9 cellular contexts compared by ENCODE assay signal in the genomic region with DNA sequence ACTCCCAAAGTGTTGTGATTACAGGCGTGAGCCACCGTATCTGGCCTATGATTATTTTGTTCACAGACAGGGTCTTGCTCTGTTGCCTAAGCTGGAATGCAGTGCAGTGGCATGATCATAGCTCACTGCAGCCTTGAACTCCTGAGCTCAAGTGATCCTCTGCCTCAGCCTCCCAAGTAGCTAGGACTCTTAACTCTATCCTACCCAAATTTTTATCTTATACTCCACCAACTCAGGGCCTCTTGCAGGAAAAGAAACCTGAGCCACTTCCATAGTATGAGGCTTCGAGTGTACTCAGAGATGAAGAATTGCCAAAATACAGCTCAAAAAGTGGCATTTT. TPM values are rescaled to one million over a fixed set of nuclear protein-coding genes. Genes with fewer than 3 reads are reported as not detected.
DNase-seq lines count a peak whose midpoint lies in the region; ATAC-seq, FAIRE-seq and TF ChIP-seq lines count a peak whose summit lies in the region.
"Had no signal": no experiment of that assay in that cellular context is flagged by ENCODE, and none has a peak within 500 bp of the region (broad histone marks: within the 10 kb centered on the region; RNA-seq: fewer than 3 reads in every experiment).

No MANE protein-coding gene starts in this region.

- peaks cover 22% of the 10 kb centered on the region for H3K4me1 Mint-ChIP-seq in activated CD4-positive, alpha-beta T cell treated with anti-CD3 and anti-CD28 coated beads, Interleukin-2, amount 10 ng/mL, durations not matched to agents 24 days and 14 days
- H3K4me1 Mint-ChIP-seq in activated naive CD8-positive, alpha-beta T cell treated with anti-CD3 and anti-CD28 coated beads for 36 hours: peaks cover 28% of the 10 kb centered on the region

- dilution Hi-C loops in keratinocyte (cut with MboI; ENCODE audit: extremely low pct_ligation_motif_present, low sequenced_read_pairs): no loop called here

- peaks cover 17% of the 10 kb centered on the region for H3K4me1 ChIP-seq in keratinocyte (ENCODE audit: control insufficient read depth, extremely low read depth, insufficient read depth, low read length)
- peaks cover 8 to 26% (median 20%) of the 10 kb centered on the region in 5 donors for H3K4me1 ChIP-seq in subcutaneous abdominal adipose tissue (ENCODE audit: control insufficient read depth in 5 of 5, insufficient read depth in 5 of 5, low read length in 5 of 5)

- H3K9me3 ChIP-seq in keratinocyte (ENCODE audit: control insufficient read depth, low read depth, low read length) (no peaks in the 10 kb centered on the region), subcutaneous abdominal adipose tissue (ENCODE audit: control insufficient read depth in 5 of 5, low read length in 5 of 5) (no peaks in the 10 kb centered on the region)

- intact Hi-C loops in activated CD4-positive, alpha-beta T cell treated with anti-CD3 and anti-CD28 coated beads, Interleukin-2, amount 10 ng/mL, durations not matched to agents 24 days and 14 days (cut with micrococcal nuclease): loop anchor here (5.0 kb wide), 3 partner anchors 95 to 715 kb away; a partner anchor contains a TSS

- DNase-seq in activated CD4-positive, alpha-beta T cell treated with anti-CD3 and anti-CD28 coated beads, Interleukin-2, amount 10 ng/mL, durations not matched to agents 24 days and 14 days: no peak
- no peak for DNase-seq in activated CD4-positive, alpha-beta T cell treated with anti-CD3 and anti-CD28 coated beads for 1 hour
- no peak for DNase-seq in activated naive CD8-positive, alpha-beta T cell treated with anti-CD3 and anti-CD28 coated beads for 36 hours
- DNase-seq in keratinocyte (ENCODE audit: low read depth, low spot score): no peak
- DNase-seq in OCI-M1 (lab: John Stamatoyannopoulos, UW): no peak

- no peaks in the 10 kb centered on the region for H4K20me1 ChIP-seq in keratinocyte (ENCODE audit: control insufficient read depth, extremely low read depth, insufficient read depth, low read length)

- H3K79me2 ChIP-seq in keratinocyte (ENCODE audit: control insufficient read depth, insufficient read depth, low read length): peaks cover 21% of the 10 kb centered on the region

- peak overlapping the region; percentile 87 for H3K4me2 ChIP-seq in keratinocyte (ENCODE audit: control insufficient read depth, extremely low read depth, insufficient read depth, low read depth, low read length)

- H3K27me3 ChIP-seq in keratinocyte (ENCODE audit: control insufficient read depth, extremely low read depth, insufficient read depth, low read length): no peaks in the 10 kb centered on the region
- no peaks in the 10 kb centered on the region for H3K27me3 ChIP-seq in subcutaneous abdominal adipose tissue (ENCODE audit: control insufficient read depth in 5 of 5, insufficient read depth in 4 of 5, low read length in 5 of 5)

- H3K27me3 Mint-ChIP-seq in activated CD4-positive, alpha-beta T cell treated with anti-CD3 and anti-CD28 coated beads, Interleukin-2, amount 10 ng/mL, durations not matched to agents 24 days and 14 days: no peaks in the 10 kb centered on the region
- no peaks in the 10 kb centered on the region for H3K27me3 Mint-ChIP-seq in activated naive CD8-positive, alpha-beta T cell treated with anti-CD3 and anti-CD28 coated beads for 36 hours

- H2AFZ ChIP-seq in keratinocyte (ENCODE audit: control insufficient read depth, low read length): no peak overlapping the region

- H3K9ac ChIP-seq in keratinocyte (ENCODE audit: control insufficient read depth, extremely low read depth, insufficient read depth, low read length): peak overlapping the region; percentile 77
- peak overlapping the region in 4 of 5 donors; percentile 58 to 90 (median 78) for H3K9ac ChIP-seq in subcutaneous abdominal adipose tissue (ENCODE audit: low read length in 5 of 5)

- peak overlapping the region; percentile 95 for H3K27ac Mint-ChIP-seq in activated CD4-positive, alpha-beta T cell treated with anti-CD3 and anti-CD28 coated beads, Interleukin-2, amount 10 ng/mL, durations not matched to agents 24 days and 14 days
- peak overlapping the region; percentile 96 for H3K27ac Mint-ChIP-seq in activated naive CD8-positive, alpha-beta T cell treated with anti-CD3 and anti-CD28 coated beads for 36 hours

- ATAC-seq in HG03342 (IDR thresholded peaks at IDR 0.05; ENCODE audit: unreplicated experiment) (no peak), HG03432 (IDR thresholded peaks at IDR 0.05; ENCODE audit: unreplicated experiment) (no peak)

- H3K9me3 Mint-ChIP-seq in activated CD4-positive, alpha-beta T cell treated with anti-CD3 and anti-CD28 coated beads, Interleukin-2, amount 10 ng/mL, durations not matched to agents 24 days and 14 days: peaks cover 4% of the 10 kb centered on the region
- no peaks in the 10 kb centered on the region for H3K9me3 Mint-ChIP-seq in activated naive CD8-positive, alpha-beta T cell treated with anti-CD3 and anti-CD28 coated beads for 36 hours

- H3K27ac ChIP-seq in keratinocyte (ENCODE audit: control insufficient read depth, insufficient read depth, low read length): peak overlapping the region; percentile 52
- H3K27ac ChIP-seq in subcutaneous abdominal adipose tissue (ENCODE audit: low read depth, low read length): no peak overlapping the region

- H3K4me3 ChIP-seq in keratinocyte (ENCODE audit: control insufficient read depth in 2 of 3, extremely low read depth in 1 of 3, insufficient read depth in 2 of 3, low read depth in 1 of 3, low read length in 3 of 3) (peak overlapping the region; percentile 55 to 71 (median 59)), subcutaneous abdominal adipose tissue (ENCODE audit: low read depth in 1 of 5, low read length in 5 of 5) (peak overlapping the region; percentile 62 to 90 (median 79))

- peak overlapping the region; percentile 93 for H3K4me3 Mint-ChIP-seq in activated CD4-positive, alpha-beta T cell treated with anti-CD3 and anti-CD28 coated beads, Interleukin-2, amount 10 ng/mL, durations not matched to agents 24 days and 14 days
- H3K4me3 Mint-ChIP-seq in activated naive CD8-positive, alpha-beta T cell treated with anti-CD3 and anti-CD28 coated beads for 36 hours: peak overlapping the region; percentile 84

- no peak for FAIRE-seq in keratinocyte (lab: Jason Lieb, UNC)
- FAIRE-seq: H54 had no signal

- peaks cover 18 to 23% of the 10 kb centered on the region in 2 experiments for H3K36me3 ChIP-seq in keratinocyte (ENCODE audit: control insufficient read depth in 2 of 2, extremely low read depth in 1 of 2, insufficient read depth in 2 of 2, low read length in 2 of 2)
- H3K36me3 ChIP-seq in subcutaneous abdominal adipose tissue (ENCODE audit: control insufficient read depth in 5 of 5, insufficient read depth in 5 of 5, low read length in 5 of 5): peaks cover 0 to 40% (median 32%) of the 10 kb centered on the region in 5 donors

- peaks cover 26% of the 10 kb centered on the region for H3K36me3 Mint-ChIP-seq in activated CD4-positive, alpha-beta T cell treated with anti-CD3 and anti-CD28 coated beads, Interleukin-2, amount 10 ng/mL, durations not matched to agents 24 days and 14 days (ENCODE audit: low read depth)
- H3K36me3 Mint-ChIP-seq in activated naive CD8-positive, alpha-beta T cell treated with anti-CD3 and anti-CD28 coated beads for 36 hours: peaks cover 17% of the 10 kb centered on the region

- no peaks in the 10 kb centered on the region for H3K9me1 ChIP-seq in keratinocyte (ENCODE audit: control insufficient read depth, extremely low read depth, insufficient read depth, low read length)

- no peak for TF ChIP-seq CTCF in keratinocyte (optimal IDR thresholded peaks at IDR 0.05 in 1 of 3, IDR thresholded peaks at IDR 0.05 in 1 of 3, conservative IDR thresholded peaks at IDR 0.05 in 1 of 3; ENCODE audit: extremely low read depth in 1 of 3, insufficient read depth in 2 of 3, low read length in 3 of 3)

RNA-seq across cellular contexts. Expression of a gene that starts 0.8 kb away (rescaled TPM):
- 44.3 and 45.8 TPM in 2 replicates for total RNA-seq in activated CD4-positive, alpha-beta T cell treated with anti-CD3 and anti-CD28 coated beads, Interleukin-2, amount 10 ng/mL, durations not matched to agents 24 days and 14 days
- total RNA-seq in activated naive CD8-positive, alpha-beta T cell treated with anti-CD3 and anti-CD28 coated beads for 36 hours: 10 to 100 TPM; 58.3 to 62.8 TPM
- polyA plus RNA-seq in keratinocyte: 29.4 to 38.6 TPM (median 30.6 TPM) in 3 replicates
- 8.1 TPM for polyA plus RNA-seq in keratinocyte (2011; ENCODE audit: low read depth)
- polyA plus RNA-seq in keratinocyte (2011; cell fraction: cytosol; rRNA removed): 21.3 and 28.5 TPM in 2 replicates
- 25.5 and 26.0 TPM in 2 replicates for polyA plus RNA-seq in keratinocyte (2011; cell fraction: nucleus; rRNA removed)
- polyA plus RNA-seq in keratinocyte (2012; ENCODE audit: low replicate concordance): 23.7 and 51.0 TPM in 2 replicates
- polyA minus RNA-seq in keratinocyte: 22.8 to 27.4 TPM (median 23.3 TPM) in 3 replicates
- 33.8 TPM for polyA minus RNA-seq in keratinocyte (2011; cell fraction: cytosol; rRNA and poly(A)+ RNA removed)
- 6.0 and 12.6 TPM in 2 replicates for polyA minus RNA-seq in keratinocyte (2011; cell fraction: nucleus; rRNA and poly(A)+ RNA removed)

RNA-seq across cellular contexts. Expression of a gene that starts 1.1 kb away (rescaled TPM):
- total RNA-seq in activated CD4-positive, alpha-beta T cell treated with anti-CD3 and anti-CD28 coated beads, Interleukin-2, amount 10 ng/mL, durations not matched to agents 24 days and 14 days: 20.7 and 21.5 TPM in 2 replicates
- 10 to 100 TPM; 17.9 to 20.5 TPM for total RNA-seq in activated naive CD8-positive, alpha-beta T cell treated with anti-CD3 and anti-CD28 coated beads for 36 hours
- polyA plus RNA-seq in keratinocyte: 26.7 to 29.5 TPM (median 29.3 TPM) in 3 replicates
- 9.9 TPM for polyA plus RNA-seq in keratinocyte (2011; ENCODE audit: low read depth)
- polyA plus RNA-seq in keratinocyte (2011; cell fraction: cytosol; rRNA removed): 18.4 and 30.6 TPM in 2 replicates
- polyA plus RNA-seq in keratinocyte (2011; cell fraction: nucleus; rRNA removed): 28.6 and 31.8 TPM in 2 replicates
- 21.9 and 36.7 TPM in 2 replicates for polyA plus RNA-seq in keratinocyte (2012; ENCODE audit: low replicate concordance)
- 19.1 to 47.1 TPM (median 20.8 TPM) in 3 replicates for polyA minus RNA-seq in keratinocyte
- 20.7 TPM for polyA minus RNA-seq in keratinocyte (2011; cell fraction: cytosol; rRNA and poly(A)+ RNA removed)
- 11.9 and 12.3 TPM in 2 replicates for polyA minus RNA-seq in keratinocyte (2011; cell fraction: nucleus; rRNA and poly(A)+ RNA removed)
